1 cellular context compared by ENCODE assay signal in genomic region chr1:23563755-23564374, GRCh38.
TF ChIP-seq lines count a peak whose summit lies in the region.

No MANE protein-coding gene starts in this region.

TF ChIP-seq in H1, 55 proteins besides CTCF, POLR2A, EP300 and RAD21:
- TF ChIP-seq ASH2L (IDR thresholded peaks at IDR 0.05; ENCODE audit: low read length) (no peak), JUN (IDR thresholded peaks at IDR 0.05; ENCODE audit: low read depth, low read length) (no peak), BACH1 (IDR thresholded peaks at IDR 0.05; ENCODE audit: low read length) (no peak), POLR2AphosphoS5 (IDR thresholded peaks at IDR 0.05; ENCODE audit: low read depth, low read length) (no peak), ATF3 (IDR thresholded peaks at IDR 0.05; ENCODE audit: insufficient read depth, low read depth, low read length) (no peak), GABPA (IDR thresholded peaks at IDR 0.05; ENCODE audit: borderline replicate concordance, insufficient read depth, low read length) (no peak)
